In the genomic region with DNA sequence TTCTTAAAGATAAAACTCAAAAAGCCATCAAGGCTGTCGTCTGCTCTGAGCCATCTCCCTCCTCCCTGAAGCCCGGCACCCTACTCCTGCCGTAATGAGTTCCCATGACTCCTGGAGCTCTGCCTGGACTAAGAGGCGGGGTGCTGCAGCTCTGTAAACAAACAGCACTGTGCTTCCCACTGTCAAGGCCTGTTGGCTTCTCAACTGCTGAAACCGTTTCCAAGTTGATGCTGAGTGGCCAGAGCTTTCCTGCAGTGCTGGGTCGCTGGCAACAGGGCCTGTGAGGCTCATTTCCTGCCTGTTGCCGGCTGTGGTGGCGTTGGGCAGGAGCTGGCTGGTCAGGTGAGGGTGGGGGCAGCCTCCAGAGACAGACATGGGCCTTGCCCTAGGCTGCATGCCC, we compare ENCODE assay signal across 9 cellular contexts. TPM values are rescaled to one million over a fixed set of nuclear protein-coding genes. Genes with fewer than 3 reads are reported as not detected.
DNase-seq lines count a peak whose midpoint lies in the region; ATAC-seq and TF ChIP-seq lines count a peak whose summit lies in the region.
"Had no signal": no experiment of that assay in that cellular context is flagged by ENCODE, and none has a peak within 500 bp of the region (broad histone marks: within the 10 kb centered on the region; RNA-seq: fewer than 3 reads in every experiment).

No MANE protein-coding gene starts in this region.

- H2AFZ ChIP-seq in PC-9: no peak overlapping the region

- peak overlapping the region; percentile 98 for H3K27ac ChIP-seq in caudate nucleus (ENCODE audit: low read depth, low read length)
- peak overlapping the region; percentile 84 for H3K27ac ChIP-seq in vagina
- H3K27ac ChIP-seq in PC-9: no peak overlapping the region

- BruUV-seq in PC-9 (replicated peaks; lab: Mats Ljungman, UMichigan): no TSS peak

- POLR2A ChIA-PET in PC-9 (lab: Charles Lee; ENCODE audit: unreplicated experiment): no interaction called here

- H3K9me3 ChIP-seq in vagina (no peaks in the 10 kb centered on the region), PC-9 (ENCODE audit: insufficient read depth, low read depth) (no peaks in the 10 kb centered on the region)

- H3K4me1 ChIP-seq in vagina (peaks cover 76% of the 10 kb centered on the region), PC-9 (replicated peaks; ENCODE audit: insufficient read depth) (peaks cover 26% of the 10 kb centered on the region)

- TF ChIP-seq CTCF in vagina (IDR thresholded peaks at IDR 0.05): no peak
- no peak for TF ChIP-seq CTCF in PC-9 (conservative IDR thresholded peaks at IDR 0.05)

- peaks cover 48% of the 10 kb centered on the region for H4K20me1 ChIP-seq in PC-9 (ENCODE audit: insufficient read depth)

- intact Hi-C loops in vagina (cut with DNase I): loop anchor here (10.0 kb wide), 2 partner anchors 50 to 380 kb away; no protein-coding TSS in a partner anchor
- intact Hi-C loops in PC-9 (cut with micrococcal nuclease; ENCODE audit: unreplicated experiment): loop anchor here (5.0 to 10.0 kb wide), 3 partner anchors 58 to 380 kb away; a partner anchor contains a TSS

- DNase-seq in activated naive CD8-positive, alpha-beta T cell treated with anti-CD3 and anti-CD28 coated beads for 36 hours: no peak
- DNase-seq in caudate nucleus (lab: John Stamatoyannopoulos, UW) (peak in 58 of 61 donors; percentile 6 to 92 (median 74)), lung microvascular endothelial cell (ENCODE audit: low read depth in 2 of 2) (peak; percentile 85 to 91), vagina (ENCODE audit: extremely low spot score in 2 of 2) (peak in 1 of 2 donors; percentile 96), NOMO-1 treated with dmso at 0.1 percent for 144 hours (lab: John Stamatoyannopoulos, UW; ENCODE audit: unreplicated experiment) (no peak), PC-9 (no peak)

- no peaks in the 10 kb centered on the region for H3K79me2 ChIP-seq in PC-9 (ENCODE audit: low read depth)

- no peak for ATAC-seq in HG02623 (IDR thresholded peaks at IDR 0.05; ENCODE audit: unreplicated experiment)

- TF ChIP-seq POLR2A in vagina (IDR thresholded peaks at IDR 0.05): no peak

- no peak overlapping the region for H3K4me2 ChIP-seq in PC-9

- H3K4me3 Mint-ChIP-seq in activated naive CD8-positive, alpha-beta T cell: no peak overlapping the region
- H3K4me3 Mint-ChIP-seq in activated naive CD8-positive, alpha-beta T cell treated with anti-CD3 and anti-CD28 coated beads for 36 hours: no peak overlapping the region
- H3K4me3 Mint-ChIP-seq: T-helper 1 cell treated with Interleukin-12 subunit alpha and Interleukin-12 subunit beta and Interleukin-4 antibody, amounts not matched to agents 30 μg/mL and 1 μg/mL, for 36 hours had no signal

- H3K27me3 ChIP-seq in vagina (no peaks in the 10 kb centered on the region), PC-9 (ENCODE audit: insufficient read depth, low read depth) (no peaks in the 10 kb centered on the region)

- H3K9me2 ChIP-seq in PC-9 (ENCODE audit: insufficient read depth): no peaks in the 10 kb centered on the region

- H3K27ac Mint-ChIP-seq in activated naive CD8-positive, alpha-beta T cell: peak overlapping the region; percentile 61
- H3K27ac Mint-ChIP-seq in activated naive CD8-positive, alpha-beta T cell treated with anti-CD3 and anti-CD28 coated beads for 36 hours: no peak overlapping the region
- H3K27ac Mint-ChIP-seq: T-helper 1 cell treated with Interleukin-12 subunit alpha and Interleukin-12 subunit beta and Interleukin-4 antibody, amounts not matched to agents 30 μg/mL and 1 μg/mL, for 36 hours had no signal

- CTCF ChIA-PET in PC-9 (lab: Charles Lee): no interaction called here

- H3K9me3 Mint-ChIP-seq in activated naive CD8-positive, alpha-beta T cell (ENCODE audit: low read depth): no peaks in the 10 kb centered on the region
- no peaks in the 10 kb centered on the region for H3K9me3 Mint-ChIP-seq in activated naive CD8-positive, alpha-beta T cell treated with anti-CD3 and anti-CD28 coated beads for 36 hours
- H3K9me3 Mint-ChIP-seq: T-helper 1 cell treated with Interleukin-12 subunit alpha and Interleukin-12 subunit beta and Interleukin-4 antibody, amounts not matched to agents 30 μg/mL and 1 μg/mL, for 36 hours had no signal

- no peak overlapping the region for H3K4me3 ChIP-seq in vagina
- no peak overlapping the region for H3K4me3 ChIP-seq in PC-9

- H3K36me3 Mint-ChIP-seq in activated naive CD8-positive, alpha-beta T cell: no peaks in the 10 kb centered on the region
- H3K36me3 Mint-ChIP-seq in activated naive CD8-positive, alpha-beta T cell treated with anti-CD3 and anti-CD28 coated beads for 36 hours: peaks cover 2% of the 10 kb centered on the region

- peaks cover 10% of the 10 kb centered on the region for H3K4me1 Mint-ChIP-seq in activated naive CD8-positive, alpha-beta T cell (ENCODE audit: low read depth)
- peaks cover 4% of the 10 kb centered on the region for H3K4me1 Mint-ChIP-seq in activated naive CD8-positive, alpha-beta T cell treated with anti-CD3 and anti-CD28 coated beads for 36 hours

- H3K36me3 ChIP-seq in vagina: peaks cover 0 to 15% of the 10 kb centered on the region in 2 donors
- H3K36me3 ChIP-seq in PC-9 (ENCODE audit: low read depth): peaks cover 22% of the 10 kb centered on the region

- peaks cover 32% of the 10 kb centered on the region for H3F3A ChIP-seq in PC-9 (ENCODE audit: insufficient read depth, low read depth)

- H3K27me3 Mint-ChIP-seq in activated naive CD8-positive, alpha-beta T cell: no peaks in the 10 kb centered on the region
- no peaks in the 10 kb centered on the region for H3K27me3 Mint-ChIP-seq in activated naive CD8-positive, alpha-beta T cell treated with anti-CD3 and anti-CD28 coated beads for 36 hours

RNA-seq across cellular contexts. Expression of a gene that starts 26.7 kb away (rescaled TPM):
- total RNA-seq in activated naive CD8-positive, alpha-beta T cell treated with anti-CD3 and anti-CD28 coated beads for 36 hours: 10 to 100 TPM; 29.6 to 32.7 TPM
- total RNA-seq in lung microvascular endothelial cell: 26.0 and 33.6 TPM in 2 replicates
- total RNA-seq in vagina: 57.5 TPM
- 129 and 142 TPM in 2 replicates for total RNA-seq in PC-9 (2021)

RNA-seq across cellular contexts. Expression of a gene that starts 45.4 kb away (rescaled TPM):
- total RNA-seq in activated naive CD8-positive, alpha-beta T cell treated with anti-CD3 and anti-CD28 coated beads for 36 hours: 100 to 1,000 TPM in 1 of 2 experiments, 10 to 100 TPM in 1; 96.1 to 101 TPM
- total RNA-seq in lung microvascular endothelial cell: 44.0 and 45.8 TPM in 2 replicates
- total RNA-seq in vagina: 72.7 TPM
- total RNA-seq in PC-9 (2021): 56.6 and 65.2 TPM in 2 replicates

RNA-seq across cellular contexts. Expression of a gene that starts 57.2 kb away (rescaled TPM):
- total RNA-seq in activated naive CD8-positive, alpha-beta T cell treated with anti-CD3 and anti-CD28 coated beads for 36 hours: 10 to 100 TPM; 20.0 to 21.0 TPM
- total RNA-seq in lung microvascular endothelial cell (10.0 and 17.1 TPM in 2 replicates), vagina (25.3 TPM), PC-9 (2021) (12.9 and 14.6 TPM in 2 replicates)

Comparison
In these comparisons a context has a peak if more than half of its experiments do, and no peak if none do; other contexts are left out.
1. DNase-seq: peak in caudate nucleus (58 of 61) and lung microvascular endothelial cell (2 of 2); none in activated naive CD8-positive, alpha-beta T cell treated with anti-CD3 and anti-CD28 coated beads for 36 hours (single experiment), NOMO-1 treated with dmso at 0.1 percent for 144 hours (single experiment) and PC-9 (0 of 2).